In the genomic region with DNA sequence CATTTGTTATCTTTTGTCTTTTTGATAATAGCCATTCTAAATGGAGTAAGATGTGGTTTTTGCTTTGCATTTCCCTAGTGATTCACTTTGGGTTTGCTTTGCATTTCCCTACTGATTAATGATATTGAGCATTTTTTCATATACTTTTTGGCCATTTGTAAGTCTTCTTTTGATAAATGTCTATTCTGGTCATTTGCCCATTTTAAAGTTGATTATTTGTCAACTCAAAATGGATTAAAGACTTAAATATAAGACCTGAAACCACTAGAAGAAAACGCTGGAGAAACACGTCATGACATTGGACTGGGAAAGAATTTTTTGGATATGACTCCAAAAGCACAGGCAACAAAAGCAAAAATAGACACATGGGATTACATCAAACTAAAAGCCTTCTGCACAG, we compare ENCODE assay signal across 34 cellular contexts.
"Had no signal": no experiment of that assay in that cellular context is flagged by ENCODE, and none has a peak within 500 bp of the region (broad histone marks: within the 10 kb centered on the region; RNA-seq: fewer than 3 reads in every experiment).

No MANE protein-coding gene starts in this region.

- H3K4me3 ChIP-seq: adrenal gland, body of pancreas, esophagus muscularis mucosa, gastrocnemius medialis, heart left ventricle had no signal

- ATAC-seq: activated CD4-positive, CD25-positive, alpha-beta regulatory T cell treated with anti-CD3 and anti-CD28 coated beads, Interleukin-2, amount 50 U/mL, for 24 hours; activated CD8-positive, alpha-beta memory T cell treated with anti-CD3 and anti-CD28 coated beads, Interleukin-2, amount 10 ng/mL, durations not matched to agents 7 days and 5 days; activated CD8-positive, alpha-beta T cell treated with anti-CD3 and anti-CD28 coated beads for 36 hours; activated naive CD8-positive, alpha-beta T cell treated with anti-CD3 and anti-CD28 coated beads, Interleukin-2, amount 50 U/mL, for 24 hours; body of pancreas; effector memory CD8-positive, alpha-beta T cell; foreskin keratinocyte; gastrocnemius medialis; heart left ventricle; T-helper 17 cell had no signal

- H3K4me1 ChIP-seq: adrenal gland, body of pancreas, esophagus muscularis mucosa, foreskin keratinocyte, gastrocnemius medialis, heart left ventricle had no signal

- DNase-seq: activated B cell treated with CpG ODN at 0.5 μM for 24 hours; activated CD4-positive, alpha-beta T cell treated with anti-CD3 and anti-CD28 coated beads for 48 hours; activated CD4-positive, alpha-beta T cell treated with anti-CD3 and anti-CD28 coated beads, Interleukin-2, amount 50 U/mL, for 1 hour; activated CD4-positive, alpha-beta T cell treated with anti-CD3 and anti-CD28 coated beads, Interleukin-2, amount 50 U/mL, for 48 hours; activated CD8-positive, alpha-beta memory T cell treated with anti-CD3 and anti-CD28 coated beads, Interleukin-2, amount 10 ng/mL, durations not matched to agents 7 days and 5 days; activated CD8-positive, alpha-beta memory T cell treated with anti-CD3 and anti-CD28 coated beads, Interleukin-2, amount 50 U/mL, for 4 hours; activated CD8-positive, alpha-beta T cell treated with anti-CD3 and anti-CD28 coated beads for 36 hours; activated effector memory CD4-positive, alpha-beta T cell treated with anti-CD3 and anti-CD28 coated beads, Interleukin-2, amount 50 U/mL, for 16 hours; activated naive CD4-positive, alpha-beta T cell treated with anti-CD3 and anti-CD28 coated beads for 36 hours; activated naive CD8-positive, alpha-beta T cell treated with anti-CD3 and anti-CD28 coated beads for 36 hours; activated naive CD8-positive, alpha-beta T cell treated with anti-CD3 and anti-CD28 coated beads, Interleukin-2, amount 50 U/mL, for 24 hours; activated T-cell treated with anti-CD3 and anti-CD28 coated beads, Interleukin-2, amount 50 U/mL, for 1 hour; activated T-cell treated with anti-CD3 and anti-CD28 coated beads, Interleukin-2, amount 50 U/mL, for 48 hours; adrenal gland; amygdala; aorta; body of pancreas; caudate nucleus; cortex of kidney; dermis blood vessel endothelial cell; effector CD4-positive, alpha-beta T cell; effector memory CD8-positive, alpha-beta T cell; erythroblast; foreskin keratinocyte; gastrocnemius medialis; glutamatergic neuron; heart left ventricle; T-helper 1 cell; T-helper 17 cell; T1000; WERI-Rb-1 had no signal

- H3K9me3 ChIP-seq: adrenal gland, body of pancreas, esophagus muscularis mucosa, gastrocnemius medialis, heart left ventricle had no signal

- H3K27ac ChIP-seq: adrenal gland, body of pancreas, esophagus muscularis mucosa, foreskin keratinocyte, gastrocnemius medialis, heart left ventricle, WERI-Rb-1 had no signal

- FAIRE-seq: colon had no signal
